Comparison of ENCODE assay signal across 12 cellular contexts in genomic region chr10:12332572-12333381, GRCh38. TPM values are rescaled to one million over a fixed set of nuclear protein-coding genes. Genes with fewer than 3 reads are reported as not detected.
A peak's percentile ranks its signal among the peaks of the same experiment; 100 is the strongest.
DNase-seq lines count a peak whose midpoint lies in the region; ATAC-seq, FAIRE-seq and TF ChIP-seq lines count a peak whose summit lies in the region.
"Had no signal": no experiment of that assay in that cellular context is flagged by ENCODE, and none has a peak within 500 bp of the region (broad histone marks: within the 10 kb centered on the region; RNA-seq: fewer than 3 reads in every experiment).

No MANE protein-coding gene starts in this region.

- no peaks in the 10 kb centered on the region for H3K27me3 Mint-ChIP-seq in MCF 10A (ENCODE audit: insufficient read depth, unreplicated experiment)
- H3K27me3 Mint-ChIP-seq: progenitor cell of endocrine pancreas had no signal

- TF ChIP-seq POLR2A in GM12892 (IDR thresholded peaks at IDR 0.05; ENCODE audit: low read depth, low read length): no peak

- BruUV-seq in MCF 10A (replicated peaks; lab: Mats Ljungman, UMichigan): no TSS peak

- H3K9me3 ChIP-seq in mucosa of rectum (ENCODE audit: control insufficient read depth in 2 of 2, low read length in 2 of 2): no peaks in the 10 kb centered on the region
- H3K9me3 ChIP-seq: Caco-2 had no signal

- no peaks in the 10 kb centered on the region for H3K36me3 Mint-ChIP-seq in MCF 10A (ENCODE audit: insufficient read depth, unreplicated experiment)

- no peak for TF ChIP-seq CTCF in KMS-11 (conservative IDR thresholded peaks at IDR 0.05; ENCODE audit: low read depth, low read length)
- TF ChIP-seq CTCF in MCF 10A (IDR thresholded peaks at IDR 0.05; ENCODE audit: unreplicated experiment): no peak

- peaks cover 14% of the 10 kb centered on the region for H3K4me1 ChIP-seq in ACC112 (ENCODE audit: control insufficient read depth, insufficient read depth, low read length, unreplicated experiment)
- H3K4me1 ChIP-seq in KMS-11 (ENCODE audit: low read depth, poor library complexity, severe bottlenecking): peaks cover 11% of the 10 kb centered on the region
- H3K4me1 ChIP-seq in mucosa of rectum (ENCODE audit: control insufficient read depth in 2 of 2, insufficient read depth in 2 of 2, low read length in 2 of 2): peaks cover 0 to 5% of the 10 kb centered on the region in 2 donors
- H3K4me1 ChIP-seq: Caco-2 had no signal

- H3K9me3 Mint-ChIP-seq in MCF 10A (ENCODE audit: unreplicated experiment): no peaks in the 10 kb centered on the region

- FAIRE-seq in GM12892 (lab: Jason Lieb, UNC): no peak

- intact Hi-C loops in MCF 10A (cut with micrococcal nuclease): loop anchor here (2.0 kb wide), 1 partner anchor 62 kb away; no protein-coding TSS in a partner anchor

- H3K79me2 ChIP-seq in ACC112 (ENCODE audit: control insufficient read depth, insufficient read depth, low read length, unreplicated experiment): no peaks in the 10 kb centered on the region
- no peaks in the 10 kb centered on the region for H3K79me2 ChIP-seq in KMS-11 (ENCODE audit: insufficient read depth, low read depth)

- DNase-seq in MCF 10A (ENCODE audit: unreplicated experiment) (no peak), cerebellar cortex (ENCODE audit: low spot score) (no peak), MV-4-11 (lab: John Stamatoyannopoulos, UW) (no peak), GM12892 (ENCODE audit: insufficient read length) (no peak)
- DNase-seq: Caco-2; effector CD8-positive, alpha-beta T cell; NCI-H524 treated with DMSO at 0.1 percent for 48 hours had no signal

- no peaks in the 10 kb centered on the region for H4K20me1 ChIP-seq in KMS-11 (ENCODE audit: insufficient read depth)

- H3K27me3 ChIP-seq in ACC112 (ENCODE audit: insufficient read depth, low read length): no peaks in the 10 kb centered on the region
- H3K27me3 ChIP-seq in KMS-11 (ENCODE audit: insufficient read depth, low read depth): no peaks in the 10 kb centered on the region
- no peaks in the 10 kb centered on the region for H3K27me3 ChIP-seq in mucosa of rectum (ENCODE audit: control insufficient read depth in 2 of 2, insufficient read depth in 2 of 2, low read length in 2 of 2)

- H2AFZ ChIP-seq in ACC112 (ENCODE audit: low read length, unreplicated experiment): peak overlapping the region; percentile 17
- H2AFZ ChIP-seq in KMS-11 (ENCODE audit: low read depth): no peak overlapping the region

- H3K9ac ChIP-seq in KMS-11 (peak overlapping the region; percentile 20; the same call in 1 of the 2 replicates), mucosa of rectum (ENCODE audit: low read depth in 1 of 2, low read length in 2 of 2) (no peak overlapping the region)

- H3K4me3 ChIP-seq in ACC112 (ENCODE audit: low read depth, low read length) (peak overlapping the region; percentile 46; the same call in 1 of the 2 replicates), KMS-11 (IDR thresholded peaks at IDR 0.05; ENCODE audit: insufficient read depth, low read depth, low read length) (no peak overlapping the region), mucosa of rectum (ENCODE audit: low read length in 2 of 2) (no peak overlapping the region)

- ATAC-seq in HG02884 (IDR thresholded peaks at IDR 0.05; ENCODE audit: unreplicated experiment): no peak

- H3K27ac Mint-ChIP-seq in MCF 10A (ENCODE audit: low read depth, unreplicated experiment): peak overlapping the region; percentile 68

- no peaks in the 10 kb centered on the region for H3K36me3 ChIP-seq in ACC112 (ENCODE audit: insufficient read depth, low read length)
- no peaks in the 10 kb centered on the region for H3K36me3 ChIP-seq in KMS-11 (ENCODE audit: insufficient read depth)
- no peaks in the 10 kb centered on the region for H3K36me3 ChIP-seq in mucosa of rectum (ENCODE audit: control insufficient read depth in 2 of 2, insufficient read depth in 2 of 2, low read length in 2 of 2)

- POLR2A ChIA-PET in MCF 10A (lab: Yijun Ruan, JAX): interaction anchor here (0.7 kb wide), 1 partner anchor 367 kb away, joined by 3 read pairs; no protein-coding TSS in a partner anchor

- peak overlapping the region; percentile 44 for H3K4me3 Mint-ChIP-seq in MCF 10A (ENCODE audit: unreplicated experiment)

- no peak overlapping the region for H3K4me2 ChIP-seq in KMS-11

- CTCF ChIA-PET in MCF 10A (lab: Yijun Ruan, JAX): interaction anchor here (0.6 to 2.2 kb wide), 4 partner anchors 16 to 766 kb away, joined by 3 to 8 read pairs (median 3); partner anchors contain the start of gene CAMK1D

- H3K27ac ChIP-seq in ACC112 (ENCODE audit: low read depth, low read length) (peak overlapping the region; percentile 90), KMS-11 (peak overlapping the region; percentile 73; the same call in 1 of the 2 replicates), mucosa of rectum (ENCODE audit: low read depth in 2 of 2, low read length in 2 of 2) (peak overlapping the region; percentile 38 to 49)

- peaks cover 11% of the 10 kb centered on the region for H3K4me1 Mint-ChIP-seq in MCF 10A (ENCODE audit: insufficient read depth, unreplicated experiment)

RNA-seq across cellular contexts. Expression of gene CAMK1D, which starts 16.6 kb away (rescaled TPM):
- 1.7 and 3.3 TPM in 2 replicates for total RNA-seq in MCF 10A (2022)
- 24.6 TPM for polyA plus RNA-seq in GM12892 (2012; ENCODE audit: missing spikeins)
